Comparison of ENCODE assay signal across 8 cellular contexts in the genomic region with DNA sequence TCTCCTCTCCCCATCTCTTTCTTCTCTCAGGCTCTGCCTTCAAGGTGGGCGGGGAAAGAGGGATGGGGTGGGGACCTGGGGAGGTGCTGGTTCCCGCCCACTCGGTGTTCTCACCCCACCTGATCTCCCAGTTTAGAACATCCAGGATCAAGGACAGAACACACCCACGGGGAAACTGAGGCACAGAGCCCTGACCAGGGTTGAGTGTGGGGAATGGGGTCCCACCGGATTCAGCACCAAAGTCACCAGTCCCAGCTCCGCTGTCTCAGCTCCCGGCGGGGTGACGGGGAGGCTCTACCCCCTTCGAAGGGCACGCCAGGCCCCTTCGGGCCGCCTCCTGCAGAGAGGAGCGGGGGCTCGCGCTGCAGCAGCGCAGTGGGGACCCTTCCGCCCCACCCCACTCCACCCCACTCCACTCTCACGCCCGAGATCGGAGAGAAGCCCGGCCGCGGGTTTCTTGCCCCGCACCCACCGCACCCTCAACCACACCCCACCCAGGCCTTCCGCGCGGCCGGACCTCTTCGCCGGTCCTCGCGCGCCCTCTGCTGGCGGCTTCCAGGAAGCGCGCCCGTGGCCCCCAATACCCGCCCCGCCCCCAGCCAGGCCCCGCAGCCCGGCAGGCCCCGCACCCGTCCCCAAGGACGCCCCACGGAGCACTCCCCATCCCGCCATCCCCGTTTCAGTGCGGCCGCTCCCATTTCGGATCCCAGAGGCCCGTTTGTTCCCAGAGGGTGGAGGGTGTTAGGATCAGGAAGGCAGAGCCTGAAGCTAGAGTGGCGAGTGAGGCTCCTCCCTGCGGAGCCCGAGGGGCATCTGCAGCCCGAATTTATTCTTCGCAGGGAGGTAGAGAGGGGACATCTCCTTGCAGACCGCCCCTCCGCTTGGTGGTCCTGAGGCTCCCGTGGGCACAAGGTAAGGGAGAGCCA. TPM values are rescaled to one million over a fixed set of nuclear protein-coding genes. Genes with fewer than 3 reads are reported as not detected.
A peak's percentile ranks its signal among the peaks of the same experiment; 100 is the strongest.
DNase-seq lines count a peak whose midpoint lies in the region; ATAC-seq and TF ChIP-seq lines count a peak whose summit lies in the region.

No MANE protein-coding gene starts in this region.

- peaks cover 2 to 5% of the 10 kb centered on the region in 2 donors for H3K36me3 Mint-ChIP-seq in CD14-positive monocyte

- H3K36me3 ChIP-seq in gastroesophageal sphincter (no peaks in the 10 kb centered on the region), neutrophil (no peaks in the 10 kb centered on the region), subcutaneous abdominal adipose tissue (ENCODE audit: control insufficient read depth in 5 of 5, insufficient read depth in 5 of 5, low read length in 5 of 5) (no peaks in the 10 kb centered on the region)

- no CpG with 5 or more reads among the region's 61 CpGs for WGBS in gastroesophageal sphincter (ENCODE audit: low coverage in 1 of 2), 2 donors

- H3K9ac ChIP-seq in subcutaneous abdominal adipose tissue (ENCODE audit: low read length in 5 of 5) = peak overlapping the region in 4 of 5 donors; percentile 46 to 76 (median 70)

- peak overlapping the region; percentile 86 to 91 for H3K4me3 Mint-ChIP-seq in CD14-positive monocyte

- peaks cover 48 to 53% (median 50%) of the 10 kb centered on the region in 3 donors for H3K27me3 Mint-ChIP-seq in CD14-positive monocyte (ENCODE audit: low read depth in 3 of 3)

- intact Hi-C loops in CD14-positive monocyte (cut with micrococcal nuclease) = loop anchor here (5.0 to 10.0 kb wide), 3 partner anchors 295 to 358 kb away; no protein-coding TSS in a partner anchor

- peak; percentile 50 for ATAC-seq in GM19328 (IDR thresholded peaks at IDR 0.05; ENCODE audit: unreplicated experiment)
- ATAC-seq in gastroesophageal sphincter = peak; percentile 80

- peak; percentile 95 for TF ChIP-seq CTCF in CD14-positive monocyte (IDR thresholded peaks at IDR 0.05)
- peak in 3 of 4 experiments; percentile 72 to 99 (median 88) for TF ChIP-seq CTCF in gastroesophageal sphincter (IDR thresholded peaks at IDR 0.05)
- peak; percentile 95 for TF ChIP-seq CTCF in neutrophil (IDR thresholded peaks at IDR 0.05)

- H3K27me3 ChIP-seq in gastroesophageal sphincter (peaks cover 51% of the 10 kb centered on the region), neutrophil (peaks cover 59% of the 10 kb centered on the region), subcutaneous abdominal adipose tissue (ENCODE audit: control insufficient read depth in 5 of 5, insufficient read depth in 4 of 5, low read length in 5 of 5) (peaks cover 21 to 49% (median 43%) of the 10 kb centered on the region in 5 donors)

- H3K9me3 ChIP-seq in gastroesophageal sphincter (peaks cover 0 to 14% (median 0%) of the 10 kb centered on the region in 3 donors), neutrophil (no peaks in the 10 kb centered on the region), subcutaneous abdominal adipose tissue (ENCODE audit: control insufficient read depth in 5 of 5, low read length in 5 of 5) (peaks cover 3 to 17% (median 13%) of the 10 kb centered on the region in 5 donors)

- peaks cover 0 to 30% (median 22%) of the 10 kb centered on the region in 3 donors for H3K4me1 ChIP-seq in gastroesophageal sphincter
- H3K4me1 ChIP-seq in neutrophil (ENCODE audit: control insufficient read depth in 1 of 2, insufficient read depth in 1 of 2, low read depth in 1 of 2, low read length in 1 of 2) = peaks cover 10 to 16% of the 10 kb centered on the region in 2 experiments
- H3K4me1 ChIP-seq in subcutaneous abdominal adipose tissue (ENCODE audit: control insufficient read depth in 5 of 5, insufficient read depth in 5 of 5, low read length in 5 of 5) = peaks cover 0 to 29% (median 26%) of the 10 kb centered on the region in 5 donors

- peak overlapping the region in 4 of 7 donors; percentile 19 to 54 (median 44) for H3K27ac Mint-ChIP-seq in CD14-positive monocyte

- peak overlapping the region in 1 of 4 donors; percentile 16 for H3K27ac ChIP-seq in gastroesophageal sphincter
- no peak overlapping the region for H3K27ac ChIP-seq in neutrophil
- no peak overlapping the region for H3K27ac ChIP-seq in subcutaneous abdominal adipose tissue (ENCODE audit: low read depth, low read length)

- peaks cover 0 to 13% (median 6%) of the 10 kb centered on the region in 7 donors for H3K9me3 Mint-ChIP-seq in CD14-positive monocyte

- DNase-seq in CD14-positive monocyte (ENCODE audit: low spot score) (peak; percentile 66), HT-29 (ENCODE audit: low spot score) (peak; percentile 70), RPMI8226 (peak; percentile 70), activated gamma-delta T cell treated with Interleukin-2 at 50 U/mL for 16 hours (peak; percentile 80)

- H3K4me3 ChIP-seq in gastroesophageal sphincter (peak overlapping the region; percentile 8 to 54), neutrophil (ENCODE audit: low read depth in 1 of 2, low read length in 1 of 2) (peak overlapping the region; percentile 61), subcutaneous abdominal adipose tissue (ENCODE audit: low read depth in 1 of 5, low read length in 5 of 5) (peak overlapping the region; percentile 64 to 73 (median 68))

- H3K4me1 Mint-ChIP-seq in CD14-positive monocyte = peaks cover 22% of the 10 kb centered on the region

- no peak for TF ChIP-seq POLR2A in gastroesophageal sphincter (IDR thresholded peaks at IDR 0.05)

- TF ChIP-seq EP300 in gastroesophageal sphincter (IDR thresholded peaks at IDR 0.05) = no peak

RNA-seq across cellular contexts. Expression of a gene that starts 18.0 kb away (rescaled TPM):
- polyA plus RNA-seq in CD14-positive monocyte = 10 to 100 TPM in 1 of 2 donors, 1 to 10 TPM in 1; 9.9 to 10.6 TPM
- 22.6 and 32.0 TPM in 2 replicates for total RNA-seq in HT-29 (2014; rRNA removed; shearing (Covaris generic))
- total RNA-seq in gastroesophageal sphincter = 10 to 100 TPM; 21.6 to 28.8 (median 24.4) TPM

RNA-seq across cellular contexts. Expression of a gene that starts 18.0 kb away (rescaled TPM):
- 10 to 100 TPM in 1 of 2 donors, 1 to 10 TPM in 1; 9.0 to 17.0 TPM for polyA plus RNA-seq in CD14-positive monocyte
- total RNA-seq in HT-29 (2014; rRNA removed; shearing (Covaris generic)) = 22.1 and 35.7 TPM in 2 replicates
- 10 to 100 TPM; 13.4 to 30.1 (median 24.5) TPM for total RNA-seq in gastroesophageal sphincter
